7 cellular contexts compared by ENCODE assay signal in genomic region chr4:118889313-118889694, GRCh38. TPM values are rescaled to one million over a fixed set of nuclear protein-coding genes. Genes with fewer than 3 reads are reported as not detected.
DNase-seq lines count a peak whose midpoint lies in the region; ATAC-seq and TF ChIP-seq lines count a peak whose summit lies in the region.

No MANE protein-coding gene starts in this region.

- H3K4me3 Mint-ChIP-seq in activated CD8-positive, alpha-beta T cell treated with anti-CD3 and anti-CD28 coated beads, Interleukin-2, amount 10 ng/mL, durations not matched to agents 7 days and 5 days: peak overlapping the region; percentile 73
- peak overlapping the region; percentile 75 for H3K4me3 Mint-ChIP-seq in stimulated activated effector memory CD8-positive, alpha-beta T cell treated with anti-CD3 and anti-CD28 coated beads, Interleukin-12 subunit alpha, Interleukin-12 subunit beta, amount 100 ng/mL, for 72 hours

- in situ Hi-C loops in IMR-90 (cut with MboI; ENCODE audit: low sequenced_read_pairs): no loop called here

- H2BK5ac ChIP-seq in IMR-90 (ENCODE audit: low read depth, low read length, poor library complexity, severe bottlenecking): no peak overlapping the region

- H4K20me1 ChIP-seq in IMR-90 (ENCODE audit: insufficient read depth, low read length) (no peaks in the 10 kb centered on the region), hepatocyte (ENCODE audit: insufficient read depth, poor library complexity, severe bottlenecking) (no peaks in the 10 kb centered on the region)

- no peak for ATAC-seq in IMR-90 (ENCODE audit: low read depth)
- ATAC-seq in activated CD8-positive, alpha-beta T cell treated with anti-CD3 and anti-CD28 coated beads, Interleukin-2, amount 10 ng/mL, durations not matched to agents 7 days and 5 days: no peak
- no peak for ATAC-seq in stimulated activated effector memory CD8-positive, alpha-beta T cell treated with anti-CD3 and anti-CD28 coated beads, Interleukin-12 subunit alpha, Interleukin-12 subunit beta, amount 100 ng/mL, for 72 hours

- no peaks in the 10 kb centered on the region for H3K79me1 ChIP-seq in IMR-90 (ENCODE audit: low read depth in 1 of 2, low read length in 2 of 2)

- no peaks in the 10 kb centered on the region for H3K9me3 ChIP-seq in IMR-90 (ENCODE audit: control insufficient read depth, insufficient read depth, low read length)
- no peaks in the 10 kb centered on the region for H3K9me3 ChIP-seq in hepatocyte (ENCODE audit: low read depth)

- no peak overlapping the region for H4K8ac ChIP-seq in IMR-90 (ENCODE audit: low read depth in 2 of 2, low read length in 2 of 2)

- no peak overlapping the region for H4K91ac ChIP-seq in IMR-90 (ENCODE audit: insufficient read depth, low read depth, low read length)

- dilution Hi-C loops in IMR-90 (cut with HindIII; ENCODE audit: low sequenced_read_pairs, unreplicated experiment): no loop called here

- no peak overlapping the region for H2AK5ac ChIP-seq in IMR-90 (ENCODE audit: low read depth, low read length)

- CTCF ChIA-PET in IMR-90 (lab: Yijun Ruan, JAX): interaction anchor here (0.7 kb wide), 1 partner anchor 344 kb away, joined by 3 read pairs; no protein-coding TSS in a partner anchor
- CTCF ChIA-PET in activated CD8-positive, alpha-beta T cell treated with anti-CD3 and anti-CD28 coated beads, Interleukin-2, amount 10 ng/mL, durations not matched to agents 7 days and 5 days (lab: Charles Lee): interaction anchor here (0.7 to 4.0 kb wide), 10 partner anchors 9 to 148 kb away, joined by 3 to 19 read pairs (median 6); no protein-coding TSS in a partner anchor

- H3K9ac ChIP-seq in IMR-90 (ENCODE audit: low read depth, low read length): peak overlapping the region; percentile 70; the same call in 1 of the 2 replicates

- DNase-seq in IMR-90 (no peak), hepatocyte (ENCODE audit: low spot score) (no peak), GM19238 (ENCODE audit: insufficient read length, low spot score) (no peak), RPMI8226 (no peak), DMS79 (lab: John Stamatoyannopoulos, UW) (no peak)
- DNase-seq in activated CD8-positive, alpha-beta T cell treated with anti-CD3 and anti-CD28 coated beads, Interleukin-2, amount 10 ng/mL, durations not matched to agents 7 days and 5 days: no peak
- no peak for DNase-seq in stimulated activated effector memory CD8-positive, alpha-beta T cell treated with anti-CD3 and anti-CD28 coated beads, Interleukin-12 subunit alpha, Interleukin-12 subunit beta, amount 100 ng/mL, for 72 hours (ENCODE audit: low spot score in 2 of 2)

- H3K4me1 ChIP-seq in IMR-90 (ENCODE audit: control insufficient read depth, insufficient read depth, low read length) (peaks cover 5% of the 10 kb centered on the region), hepatocyte (ENCODE audit: insufficient read depth) (no peaks in the 10 kb centered on the region)

- no TSS peak for BruUV-seq in IMR-90 (replicated peaks; lab: Mats Ljungman, UMichigan)

- POLR2A ChIA-PET in IMR-90 (lab: Charles Lee; ENCODE audit: unreplicated experiment): no interaction called here
- POLR2A ChIA-PET in activated CD8-positive, alpha-beta T cell treated with anti-CD3 and anti-CD28 coated beads, Interleukin-2, amount 10 ng/mL, durations not matched to agents 7 days and 5 days (lab: Charles Lee): interaction anchor here (0.5 kb wide), 1 partner anchor 1942 kb away, joined by 3 read pairs; no protein-coding TSS in a partner anchor

- H3K4me3 ChIP-seq in IMR-90 (ENCODE audit: insufficient read depth, low read depth, low read length) (peak overlapping the region; percentile 52; the same call in 1 of the 2 replicates), hepatocyte (no peak overlapping the region)

- TF ChIP-seq CTCF in IMR-90 (conservative IDR thresholded peaks at IDR 0.05; ENCODE audit: low read depth, low read length) (no peak), hepatocyte (IDR thresholded peaks at IDR 0.05; ENCODE audit: poor library complexity) (no peak)

- H3K27me3 Mint-ChIP-seq in activated CD8-positive, alpha-beta T cell treated with anti-CD3 and anti-CD28 coated beads, Interleukin-2, amount 10 ng/mL, durations not matched to agents 7 days and 5 days (ENCODE audit: low read depth): peaks cover 47% of the 10 kb centered on the region

- intact Hi-C loops in IMR-90 (cut with micrococcal nuclease): loop anchor here (2.0 kb wide), 1 partner anchor 55 kb away; no protein-coding TSS in a partner anchor

- H3K9me2 ChIP-seq in hepatocyte (replicated peaks; ENCODE audit: insufficient read depth): no peaks in the 10 kb centered on the region

- 27% methylated on average over 3 of the region's 4 CpGs; no CpG with 5 or more reads in 1 of the 2 experiments for WGBS in IMR-90 (ENCODE audit: extremely low coverage in 2 of 2, insufficient read length in 1 of 2), 2 experiments
- 55% methylated on average over 4 of the region's 4 CpGs for WGBS in hepatocyte (ENCODE audit: low lambda C conversion rate, missing lambda C conversion rate)

- H3K36me3 ChIP-seq in IMR-90 (ENCODE audit: control insufficient read depth, insufficient read depth, low read length) (no peaks in the 10 kb centered on the region), hepatocyte (replicated peaks; ENCODE audit: insufficient read depth, low read depth) (no peaks in the 10 kb centered on the region)

- no peak overlapping the region for H4K5ac ChIP-seq in IMR-90 (ENCODE audit: low read depth, low read length)

- H3K18ac ChIP-seq in IMR-90 (ENCODE audit: low read depth, low read length): no peak overlapping the region

- H3K4me1 Mint-ChIP-seq in activated CD8-positive, alpha-beta T cell treated with anti-CD3 and anti-CD28 coated beads, Interleukin-2, amount 10 ng/mL, durations not matched to agents 7 days and 5 days (ENCODE audit: low read depth): peaks cover 14% of the 10 kb centered on the region
- H3K4me1 Mint-ChIP-seq in stimulated activated effector memory CD8-positive, alpha-beta T cell treated with anti-CD3 and anti-CD28 coated beads, Interleukin-12 subunit alpha, Interleukin-12 subunit beta, amount 100 ng/mL, for 72 hours: peaks cover 11% of the 10 kb centered on the region

- H2AK9ac ChIP-seq in IMR-90 (replicated peaks; ENCODE audit: low read depth, low read length, poor library complexity): no peak overlapping the region

- H3K14ac ChIP-seq in IMR-90 (replicated peaks; ENCODE audit: low read depth, low read length): no peak overlapping the region

- H3K9me3 Mint-ChIP-seq in activated CD8-positive, alpha-beta T cell treated with anti-CD3 and anti-CD28 coated beads, Interleukin-2, amount 10 ng/mL, durations not matched to agents 7 days and 5 days (ENCODE audit: insufficient read depth): no peaks in the 10 kb centered on the region
- H3K9me3 Mint-ChIP-seq in stimulated activated effector memory CD8-positive, alpha-beta T cell treated with anti-CD3 and anti-CD28 coated beads, Interleukin-12 subunit alpha, Interleukin-12 subunit beta, amount 100 ng/mL, for 72 hours: no peaks in the 10 kb centered on the region

- no peak overlapping the region for H3K23ac ChIP-seq in IMR-90 (ENCODE audit: low read depth, low read length)

- H3K27ac Mint-ChIP-seq in activated CD8-positive, alpha-beta T cell treated with anti-CD3 and anti-CD28 coated beads, Interleukin-2, amount 10 ng/mL, durations not matched to agents 7 days and 5 days: no peak overlapping the region
- H3K27ac Mint-ChIP-seq in stimulated activated effector memory CD8-positive, alpha-beta T cell treated with anti-CD3 and anti-CD28 coated beads, Interleukin-12 subunit alpha, Interleukin-12 subunit beta, amount 100 ng/mL, for 72 hours: no peak overlapping the region

- no peak overlapping the region for H2BK120ac ChIP-seq in IMR-90 (ENCODE audit: low read depth, low read length)

- H2AFZ ChIP-seq in IMR-90 (replicated peaks; ENCODE audit: low read length, poor library complexity) (peak overlapping the region; percentile 24), hepatocyte (peak overlapping the region; percentile 53)

- H2BK15ac ChIP-seq in IMR-90 (ENCODE audit: low read depth, low read length): no peak overlapping the region

- H3K36me3 Mint-ChIP-seq in activated CD8-positive, alpha-beta T cell treated with anti-CD3 and anti-CD28 coated beads, Interleukin-2, amount 10 ng/mL, durations not matched to agents 7 days and 5 days (ENCODE audit: low read depth): no peaks in the 10 kb centered on the region
- no peaks in the 10 kb centered on the region for H3K36me3 Mint-ChIP-seq in stimulated activated effector memory CD8-positive, alpha-beta T cell treated with anti-CD3 and anti-CD28 coated beads, Interleukin-12 subunit alpha, Interleukin-12 subunit beta, amount 100 ng/mL, for 72 hours

- no peaks in the 10 kb centered on the region for H3K79me2 ChIP-seq in hepatocyte

- no peak overlapping the region for H3K56ac ChIP-seq in IMR-90 (ENCODE audit: extremely low read depth, insufficient read depth, low read length)

- peak overlapping the region; percentile 97 for H3K4me2 ChIP-seq in IMR-90 (ENCODE audit: low read depth, low read length)
- peak overlapping the region; percentile 80 for H3K4me2 ChIP-seq in hepatocyte

- H3K4ac ChIP-seq in IMR-90 (ENCODE audit: low read depth, low read length): no peak overlapping the region

- no peak for TF ChIP-seq POLR2A in IMR-90 (IDR thresholded peaks at IDR 0.05; ENCODE audit: low read depth, low read length)

- no peak overlapping the region for H2BK20ac ChIP-seq in IMR-90 (ENCODE audit: low read depth, low read length)

- no peaks in the 10 kb centered on the region for H3K9me1 ChIP-seq in IMR-90 (ENCODE audit: insufficient read depth, low read length)

- H3K27me3 ChIP-seq in IMR-90 (ENCODE audit: control insufficient read depth, insufficient read depth, low read length) (no peaks in the 10 kb centered on the region), hepatocyte (peaks cover 3% of the 10 kb centered on the region)

- no peak for TF ChIP-seq RAD21 in IMR-90 (IDR thresholded peaks at IDR 0.05; ENCODE audit: low read length)

- H3K27ac ChIP-seq in IMR-90 (ENCODE audit: insufficient read depth, low read length): no peak overlapping the region
- H3K27ac ChIP-seq in hepatocyte: peak overlapping the region; percentile 22

RNA-seq across cellular contexts. Expression of gene SYNPO2, which starts 0.7 kb away (rescaled TPM):
- total RNA-seq in IMR-90 (2012; rRNA removed) (1.7 and 1.8 TPM in 2 replicates), hepatocyte (10.3 and 12.6 TPM in 2 replicates)
- polyA plus RNA-seq in IMR-90 (2012; rRNA removed) (0.89 and 0.99 TPM in 2 replicates), hepatocyte (3.1 and 3.5 TPM in 2 replicates)
- polyA plus RNA-seq in IMR-90 (2012; cell fraction: cytosol; rRNA removed): 0.35 and 0.53 TPM in 2 replicates
- polyA plus RNA-seq in IMR-90 (2012; cell fraction: nucleus; rRNA removed; ENCODE audit: low replicate concordance): 0.58 and 1.6 TPM in 2 replicates
- total RNA-seq in activated CD8-positive, alpha-beta T cell treated with anti-CD3 and anti-CD28 coated beads, Interleukin-2, amount 10 ng/mL, durations not matched to agents 7 days and 5 days: under 1 TPM; 0.60 to 0.74 TPM

RNA-seq across cellular contexts. Expression of gene SEC24D, which starts 53.4 kb away (rescaled TPM):
- total RNA-seq in IMR-90 (2012; rRNA removed) (93.2 and 98.9 TPM in 2 replicates), hepatocyte (88.1 and 97.4 TPM in 2 replicates)
- polyA plus RNA-seq in IMR-90 (2012; rRNA removed) (86.0 and 111 TPM in 2 replicates), hepatocyte (81.9 and 87.4 TPM in 2 replicates)
- 45.5 and 78.9 TPM in 2 replicates for polyA plus RNA-seq in IMR-90 (2012; cell fraction: cytosol; rRNA removed)
- polyA plus RNA-seq in IMR-90 (2012; cell fraction: nucleus; rRNA removed; ENCODE audit: low replicate concordance): 130 and 134 TPM in 2 replicates
- 10 to 100 TPM; 29.5 to 32.7 TPM for total RNA-seq in activated CD8-positive, alpha-beta T cell treated with anti-CD3 and anti-CD28 coated beads, Interleukin-2, amount 10 ng/mL, durations not matched to agents 7 days and 5 days
